In genomic region chr7:131726031-131726430, GRCh38 we compare ENCODE assay signal across 19 cellular contexts.
"Had no signal": no experiment of that assay in that cellular context is flagged by ENCODE, and none has a peak within 500 bp of the region (broad histone marks: within the 10 kb centered on the region; RNA-seq: fewer than 3 reads in every experiment).

No MANE protein-coding gene starts in this region.

- ATAC-seq: HepG2 had no signal

- DNase-seq: IMR-90, Karpas-422, KG1, MG63, NCI-H1092 treated with DMSO at 0.1 percent for 48 hours, NCI-H1417, NCI-H1436 treated with DMSO at 0.1 percent for 48 hours, NCI-H1694, NCI-H187 treated with DMSO at 0.1 percent for 48 hours, NCI-H2081, NCI-H2107, NCI-H2227 treated with DMSO at 0.1 percent for 48 hours, NCI-H524, NCI-H69, NCI-H774, Right ventricle myocardium superior, RPMI8226, SIG-M5 had no signal
